In the genomic region with DNA sequence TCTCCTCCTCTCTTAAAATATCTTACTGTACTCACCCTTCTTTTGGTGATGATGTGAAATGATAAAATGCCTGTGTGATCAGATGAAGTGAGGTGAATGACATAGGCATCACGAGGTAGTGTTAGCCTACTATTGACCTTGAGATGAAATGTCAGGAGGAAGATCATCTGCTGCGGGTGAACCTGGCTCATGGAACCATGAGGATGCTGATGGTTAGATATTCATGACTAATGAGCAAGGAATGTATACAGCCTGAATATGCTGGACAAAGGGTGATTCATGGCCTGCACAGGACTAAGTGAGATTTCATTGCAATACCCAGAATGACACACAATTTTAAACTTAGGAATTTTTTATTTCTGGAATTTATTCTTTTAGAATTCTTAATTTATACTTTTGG, we compare ENCODE assay signal across 12 cellular contexts.
DNase-seq lines count a peak whose midpoint lies in the region; ATAC-seq and TF ChIP-seq lines count a peak whose summit lies in the region.
"Had no signal": no experiment of that assay in that cellular context is flagged by ENCODE, and none has a peak within 500 bp of the region (broad histone marks: within the 10 kb centered on the region; RNA-seq: fewer than 3 reads in every experiment).

No MANE protein-coding gene starts in this region.

- no peak overlapping the region for H3K27ac Mint-ChIP-seq in activated CD8-positive, alpha-beta T cell treated with anti-CD3 and anti-CD28 coated beads, Interleukin-2, amount 10 ng/mL, durations not matched to agents 7 days and 5 days

- peaks cover 5% of the 10 kb centered on the region for H3K36me3 Mint-ChIP-seq in activated CD8-positive, alpha-beta T cell treated with anti-CD3 and anti-CD28 coated beads, Interleukin-2, amount 10 ng/mL, durations not matched to agents 7 days and 5 days (ENCODE audit: low read depth)

- H3K4me1 ChIP-seq in tibial nerve = peaks cover 0 to 62% (median 21%) of the 10 kb centered on the region in 4 donors
- H3K4me1 ChIP-seq in testis = peaks cover 6% of the 10 kb centered on the region

- peak in 1 of 2 donors; percentile 28 for TF ChIP-seq EP300 in tibial nerve (IDR thresholded peaks at IDR 0.05)

- WGBS in tibial nerve, 2 donors = 17 to 32% methylated on average over 2 of the region's 2 CpGs
- 52 to 70% methylated on average over 2 of the region's 2 CpGs for WGBS in testis, 2 donors

- peaks cover 24% of the 10 kb centered on the region for H3K4me1 Mint-ChIP-seq in activated CD8-positive, alpha-beta T cell treated with anti-CD3 and anti-CD28 coated beads, Interleukin-2, amount 10 ng/mL, durations not matched to agents 7 days and 5 days (ENCODE audit: low read depth)

- POLR2A ChIA-PET in activated CD8-positive, alpha-beta T cell treated with anti-CD3 and anti-CD28 coated beads, Interleukin-2, amount 10 ng/mL, durations not matched to agents 7 days and 5 days (lab: Charles Lee) = no interaction called here

- H3K9me3 ChIP-seq in tibial nerve = no peaks in the 10 kb centered on the region
- H3K9me3 ChIP-seq in testis = no peaks in the 10 kb centered on the region

- intact Hi-C loops in testis (cut with DNase I; ENCODE audit: low total_unique reads) = no loop called here

- H3K4me3 Mint-ChIP-seq in activated CD8-positive, alpha-beta T cell treated with anti-CD3 and anti-CD28 coated beads, Interleukin-2, amount 10 ng/mL, durations not matched to agents 7 days and 5 days = no peak overlapping the region

- TF ChIP-seq CTCF in astrocyte of the cerebellum (IDR thresholded peaks at IDR 0.05; ENCODE audit: low read depth, low read length, missing control alignments) (no peak), tibial nerve (IDR thresholded peaks at IDR 0.05) (no peak), testis (IDR thresholded peaks at IDR 0.05) (no peak)

- H3K4me3 ChIP-seq in astrocyte of the cerebellum (ENCODE audit: low read depth, low read length) (no peak overlapping the region), tibial nerve (no peak overlapping the region), testis (no peak overlapping the region)
- H3K4me3 ChIP-seq: SK-N-MC had no signal

- H3K36me3 ChIP-seq in tibial nerve (no peaks in the 10 kb centered on the region), testis (ENCODE audit: low read depth, missing control alignments) (no peaks in the 10 kb centered on the region)

- DNase-seq in HT-29 (ENCODE audit: low spot score) (peak; percentile 51), astrocyte of the cerebellum (ENCODE audit: low read depth) (peak; percentile 69), glomerular visceral epithelial cell (ENCODE audit: extremely low spot score) (peak; percentile 86), tibial nerve (ENCODE audit: low spot score in 2 of 2) (no peak), NCI-H2107 (lab: John Stamatoyannopoulos, UW) (no peak), NOMO-1 treated with dmso at 0.1 percent for 144 hours (lab: John Stamatoyannopoulos, UW; ENCODE audit: unreplicated experiment) (no peak), testis (no peak)
- no peak for DNase-seq in activated CD8-positive, alpha-beta T cell treated with anti-CD3 and anti-CD28 coated beads, Interleukin-2, amount 10 ng/mL, durations not matched to agents 7 days and 5 days
- DNase-seq: activated CD8-positive, alpha-beta memory T cell treated with anti-CD3 and anti-CD28 coated beads, Interleukin-2, amount 50 U/mL, for 48 hours; cortex of kidney; MV-4-11 had no signal

- no peak for ATAC-seq in activated CD8-positive, alpha-beta T cell treated with anti-CD3 and anti-CD28 coated beads, Interleukin-2, amount 10 ng/mL, durations not matched to agents 7 days and 5 days

- H3K27ac ChIP-seq in tibial nerve = peak overlapping the region in 3 of 4 donors; percentile 21 to 66 (median 39)
- H3K27ac ChIP-seq in testis = no peak overlapping the region
- H3K27ac ChIP-seq: SK-N-MC had no signal

- no peak for TF ChIP-seq POLR2A in tibial nerve (IDR thresholded peaks at IDR 0.05)
- no peak for TF ChIP-seq POLR2A in testis (IDR thresholded peaks at IDR 0.05)

- H3K27me3 ChIP-seq in tibial nerve = no peaks in the 10 kb centered on the region
- H3K27me3 ChIP-seq in testis = no peaks in the 10 kb centered on the region

- CTCF ChIA-PET in activated CD8-positive, alpha-beta T cell treated with anti-CD3 and anti-CD28 coated beads, Interleukin-2, amount 10 ng/mL, durations not matched to agents 7 days and 5 days (lab: Charles Lee) = no interaction called here

- in situ Hi-C loops in astrocyte of the cerebellum (cut with HindIII; ENCODE audit: low sequenced_read_pairs) = no loop called here

- no peaks in the 10 kb centered on the region for H3K9me3 Mint-ChIP-seq in activated CD8-positive, alpha-beta T cell treated with anti-CD3 and anti-CD28 coated beads, Interleukin-2, amount 10 ng/mL, durations not matched to agents 7 days and 5 days (ENCODE audit: insufficient read depth)

- H3K27me3 Mint-ChIP-seq in activated CD8-positive, alpha-beta T cell treated with anti-CD3 and anti-CD28 coated beads, Interleukin-2, amount 10 ng/mL, durations not matched to agents 7 days and 5 days (ENCODE audit: low read depth) = no peaks in the 10 kb centered on the region

Comparison
In these comparisons a context has a peak if more than half of its experiments do, and no peak if none do; other contexts are left out.
1. DNase-seq: peak in HT-29 (single experiment), astrocyte of the cerebellum (single experiment) and glomerular visceral epithelial cell (single experiment); none in tibial nerve (0 of 2), activated CD8-positive, alpha-beta T cell treated with anti-CD3 and anti-CD28 coated beads, Interleukin-2, amount 10 ng/mL, durations not matched to agents 7 days and 5 days (single experiment), NCI-H2107 (single experiment), NOMO-1 treated with dmso at 0.1 percent for 144 hours (single experiment) and testis (single experiment).
2. H3K27ac ChIP-seq: peak in tibial nerve (3 of 4); none in testis (0 of 2).